ENCODE assay signal across 21 cellular contexts in the genomic region with DNA sequence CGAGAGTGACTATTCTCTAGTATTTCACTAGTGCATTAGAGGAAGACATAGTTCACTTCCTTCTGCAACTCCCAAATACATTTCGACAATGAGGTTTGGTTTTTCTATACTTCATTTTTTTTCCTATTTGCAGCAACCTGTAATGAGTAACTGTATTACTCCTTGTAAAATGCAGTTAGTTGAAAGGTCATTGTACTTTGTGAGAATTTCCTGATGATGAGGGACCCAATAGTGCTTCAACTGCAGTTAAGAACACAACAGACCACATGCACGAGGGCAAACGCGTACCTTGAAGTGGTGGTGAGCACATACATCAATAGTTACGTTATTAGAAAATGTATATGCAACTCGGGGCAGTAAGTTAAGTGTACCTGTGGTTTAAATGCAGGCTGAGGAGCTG.
DNase-seq lines count a peak whose midpoint lies in the region; ATAC-seq and TF ChIP-seq lines count a peak whose summit lies in the region.
"Had no signal": no experiment of that assay in that cellular context is flagged by ENCODE, and none has a peak within 500 bp of the region (broad histone marks: within the 10 kb centered on the region; RNA-seq: fewer than 3 reads in every experiment).

No MANE protein-coding gene starts in this region.

- intact Hi-C loops in mucosa of descending colon (cut with DNase I, micrococcal nuclease) = no loop called here

- H3K36me3 ChIP-seq in mucosa of descending colon (ENCODE audit: low read depth) = no peaks in the 10 kb centered on the region
- H3K36me3 ChIP-seq in upper lobe of left lung = peaks cover 0 to 26% (median 2%) of the 10 kb centered on the region in 4 donors

- no peak for ATAC-seq in WTC11
- ATAC-seq in mucosa of descending colon = peak; percentile 58
- no peak for ATAC-seq in upper lobe of left lung (ENCODE audit: low FRiP score in 2 of 2)
- ATAC-seq in HG02970 (IDR thresholded peaks at IDR 0.05; ENCODE audit: low FRiP score, unreplicated experiment) = no peak
- ATAC-seq: CD8-positive, alpha-beta T cell had no signal

- DNase-seq in WTC11 (ENCODE audit: low spot score) = no peak
- no peak for DNase-seq in mucosa of descending colon
- DNase-seq in upper lobe of left lung = no peak
- no peak for DNase-seq in GM19240 (ENCODE audit: insufficient read length, low spot score)
- DNase-seq: Caco-2; CD8-positive, alpha-beta T cell; GM23248; H7; KBM-7; MV-4-11; NCI-H1105; NCI-H1436 treated with DMSO at 0.1 percent for 48 hours; NCI-H187 treated with DMSO at 0.1 percent for 48 hours; NCI-H524; NCI-H748 treated with DMSO at 0.1 percent for 48 hours; SJCRH30 had no signal

- H3K4me3 Mint-ChIP-seq in WTC11 = no peak overlapping the region
- H3K4me3 Mint-ChIP-seq: B cell; CD8-positive, alpha-beta T cell had no signal

- POLR2A ChIA-PET in WTC11 (lab: Charles Lee) = no interaction called here

- H3K4me3 ChIP-seq in mucosa of descending colon (no peak overlapping the region), upper lobe of left lung (no peak overlapping the region)
- H3K4me3 ChIP-seq: GM23248, SJCRH30 had no signal

- no peak for TF ChIP-seq CTCF in WTC11 (IDR thresholded peaks at IDR 0.05)
- no peak for TF ChIP-seq CTCF in mucosa of descending colon (IDR thresholded peaks at IDR 0.05)
- TF ChIP-seq CTCF in upper lobe of left lung (IDR thresholded peaks at IDR 0.05) = no peak

- no peaks in the 10 kb centered on the region for H3K27me3 ChIP-seq in upper lobe of left lung
- H3K27me3 ChIP-seq: SJCRH30 had no signal

- H3K4me1 ChIP-seq in mucosa of descending colon (ENCODE audit: low read depth) (peaks cover 33% of the 10 kb centered on the region), upper lobe of left lung (peaks cover 0 to 11% (median 4%) of the 10 kb centered on the region in 4 donors)
- H3K4me1 ChIP-seq: Caco-2 had no signal

- H3K9me3 ChIP-seq in mucosa of descending colon (no peaks in the 10 kb centered on the region), upper lobe of left lung (no peaks in the 10 kb centered on the region)
- H3K9me3 ChIP-seq: Caco-2, SJCRH30 had no signal

- TF ChIP-seq POLR2A in upper lobe of left lung (IDR thresholded peaks at IDR 0.05) = no peak

- H3K36me3 Mint-ChIP-seq in WTC11 = peaks cover 63% of the 10 kb centered on the region

- H3K9me3 Mint-ChIP-seq in WTC11 = no peaks in the 10 kb centered on the region
- H3K9me3 Mint-ChIP-seq: CD8-positive, alpha-beta T cell had no signal

- 83 to 88% methylated on average over 7 of the region's 7 CpGs for WGBS in upper lobe of left lung, 2 donors

- CTCF ChIA-PET in WTC11 (lab: Charles Lee) = no interaction called here

- peaks cover 11% of the 10 kb centered on the region; the same call in 1 of the 2 replicates for H3K4me1 Mint-ChIP-seq in WTC11

- H3K27ac ChIP-seq in cingulate gyrus (ENCODE audit: low read depth, low read length) = peak overlapping the region; percentile 30
- peak overlapping the region; percentile 30 for H3K27ac ChIP-seq in temporal lobe (ENCODE audit: low read depth, low read length)
- H3K27ac ChIP-seq in upper lobe of left lung = no peak overlapping the region
- H3K27ac ChIP-seq: C4-2B, GM23248, SJCRH30 had no signal

- no peaks in the 10 kb centered on the region for H3K27me3 Mint-ChIP-seq in WTC11 (ENCODE audit: low read depth)
- H3K27me3 Mint-ChIP-seq: B cell had no signal

- TF ChIP-seq EP300 in upper lobe of left lung (IDR thresholded peaks at IDR 0.05) = no peak

- peak overlapping the region; percentile 37; the same call in 1 of the 2 replicates for H3K27ac Mint-ChIP-seq in WTC11
- H3K27ac Mint-ChIP-seq: B cell; CD8-positive, alpha-beta T cell had no signal

TF ChIP-seq in WTC11, 78 proteins besides CTCF, POLR2A, EP300 and RAD21:
- TF ChIP-seq, protein P1, sequence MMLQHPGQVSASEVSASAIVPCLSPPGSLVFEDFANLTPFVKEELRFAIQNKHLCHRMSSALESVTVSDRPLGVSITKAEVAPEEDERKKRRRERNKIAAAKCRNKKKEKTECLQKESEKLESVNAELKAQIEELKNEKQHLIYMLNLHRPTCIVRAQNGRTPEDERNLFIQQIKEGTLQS (CRISPR knock-in tag; conservative IDR thresholded peaks at IDR 0.05) = no peak

Comparison
In these comparisons a context has a peak if more than half of its experiments do, and no peak if none do; other contexts are left out.
1. H3K27ac ChIP-seq: peak in cingulate gyrus (single experiment) and temporal lobe (single experiment); none in upper lobe of left lung (0 of 4).